ENCODE assay signal across 9 cellular contexts in genomic region chr20:37521091-37521771, GRCh38. TPM values are rescaled to one million over a fixed set of nuclear protein-coding genes. Genes with fewer than 3 reads are reported as not detected.
DNase-seq lines count a peak whose midpoint lies in the region; ATAC-seq and TF ChIP-seq lines count a peak whose summit lies in the region.
"Had no signal": no experiment of that assay in that cellular context is flagged by ENCODE, and none has a peak within 500 bp of the region (broad histone marks: within the 10 kb centered on the region; RNA-seq: fewer than 3 reads in every experiment).

NNAT (plus strand) TSS chr20:37521250; CDS start chr20:37521332, 82 bp downstream.

- H3K4me3 ChIP-seq in HUES6 (ENCODE audit: low read depth, low read length), result peak within 1 kb of the TSS; percentile 75
- H3K4me3 ChIP-seq in iPS-15b (ENCODE audit: low read depth, low read length), result peak within 1 kb of the TSS; percentile 58
- peak within 1 kb of the TSS; percentile 52 to 62 (median 54) for H3K4me3 ChIP-seq in skeletal muscle tissue (ENCODE audit: low read length in 3 of 3)
- H3K4me3 ChIP-seq in BE2C (ENCODE audit: low read depth, low read length), result no peak within 1 kb of the TSS

- H3K4me1 Mint-ChIP-seq in activated naive CD4-positive, alpha-beta T cell treated with anti-CD3 and anti-CD28 coated beads, Interleukin-2, amount 50 U/mL, for 24 hours, result peaks cover 60% of the 10 kb centered on the region

- peaks cover 11% of the 10 kb centered on the region for H3K36me3 Mint-ChIP-seq in activated naive CD4-positive, alpha-beta T cell treated with anti-CD3 and anti-CD28 coated beads, Interleukin-2, amount 50 U/mL, for 24 hours

- H3K4me3 Mint-ChIP-seq in activated naive CD4-positive, alpha-beta T cell treated with anti-CD3 and anti-CD28 coated beads, Interleukin-2, amount 50 U/mL, for 24 hours, result peak within 1 kb of the TSS; percentile 70

- H3K9me3 Mint-ChIP-seq in activated naive CD4-positive, alpha-beta T cell treated with anti-CD3 and anti-CD28 coated beads, Interleukin-2, amount 50 U/mL, for 24 hours, result no peaks in the 10 kb centered on the region

- H3K27ac ChIP-seq in HUES6 (ENCODE audit: low read depth, low read length) (no peak within 1 kb of the TSS), skeletal muscle tissue (ENCODE audit: low read depth, low read length) (peak within 1 kb of the TSS; percentile 55)

- H3K9ac ChIP-seq in HUES6 (ENCODE audit: low read length) (peak within 1 kb of the TSS; percentile 58), iPS-15b (ENCODE audit: low read depth, low read length) (no peak within 1 kb of the TSS), skeletal muscle tissue (ENCODE audit: low read depth in 1 of 3, low read length in 3 of 3) (peak within 1 kb of the TSS in 1 of 3 donors; percentile 60)

- no peak for ATAC-seq in GM18909 (IDR thresholded peaks at IDR 0.05; ENCODE audit: poor library complexity, unreplicated experiment)
- ATAC-seq in HG03139 (IDR thresholded peaks at IDR 0.05; ENCODE audit: unreplicated experiment), result no peak

- H3K4me1 ChIP-seq in HUES6 (ENCODE audit: control insufficient read depth, insufficient read depth, low read length) (peaks cover 73% of the 10 kb centered on the region), iPS-15b (ENCODE audit: control insufficient read depth, insufficient read depth, low read length) (peaks cover 37% of the 10 kb centered on the region), skeletal muscle tissue (ENCODE audit: control insufficient read depth in 3 of 3, insufficient read depth in 3 of 3, low read length in 3 of 3) (peaks cover 81 to 86% (median 84%) of the 10 kb centered on the region in 3 donors), BE2C (peaks cover 10% of the 10 kb centered on the region)

- H3K36me3 ChIP-seq in HUES6 (ENCODE audit: control insufficient read depth, insufficient read depth, low read length) (peaks cover 14% of the 10 kb centered on the region), iPS-15b (ENCODE audit: control insufficient read depth, insufficient read depth, low read length) (peaks cover 9% of the 10 kb centered on the region), skeletal muscle tissue (ENCODE audit: control insufficient read depth in 3 of 3, insufficient read depth in 3 of 3, low read length in 3 of 3) (peaks cover 11 to 15% (median 13%) of the 10 kb centered on the region in 3 donors), BE2C (peaks cover 17% of the 10 kb centered on the region)

- TF ChIP-seq CTCF in BE2C (IDR thresholded peaks at IDR 0.05; ENCODE audit: low read depth, low read length), result no peak

- H3K27me3 ChIP-seq in HUES6 (ENCODE audit: control insufficient read depth, insufficient read depth, low read length) (no peaks in the 10 kb centered on the region), iPS-15b (ENCODE audit: control insufficient read depth, insufficient read depth, low read length) (peaks cover 19% of the 10 kb centered on the region), skeletal muscle tissue (ENCODE audit: control insufficient read depth in 3 of 3, insufficient read depth in 3 of 3, low read length in 3 of 3) (no peaks in the 10 kb centered on the region), BE2C (no peaks in the 10 kb centered on the region)

- H3K27ac Mint-ChIP-seq in activated naive CD4-positive, alpha-beta T cell treated with anti-CD3 and anti-CD28 coated beads, Interleukin-2, amount 50 U/mL, for 24 hours, result no peak within 1 kb of the TSS

- DNase-seq in GM19240 (ENCODE audit: insufficient read length, low spot score) (no peak), BE2C (no peak)

- H3K9me3 ChIP-seq in HUES6 (ENCODE audit: control insufficient read depth, insufficient read depth, low read depth, low read length) (no peaks in the 10 kb centered on the region), iPS-15b (ENCODE audit: control insufficient read depth, insufficient read depth, low read length) (no peaks in the 10 kb centered on the region), skeletal muscle tissue (ENCODE audit: control insufficient read depth in 3 of 3, low read length in 3 of 3) (no peaks in the 10 kb centered on the region), BE2C (0 out of 2 replicates have a peak, but pooled peaks cover 2% of the 10 kb centered on the region)

- H3K27me3 Mint-ChIP-seq in activated naive CD4-positive, alpha-beta T cell treated with anti-CD3 and anti-CD28 coated beads, Interleukin-2, amount 50 U/mL, for 24 hours, result no peaks in the 10 kb centered on the region

RNA-seq across cellular contexts. Expression of gene NNAT, which starts in this region (rescaled TPM):
- 133 TPM for total RNA-seq in skeletal muscle tissue
- 2.8 TPM for polyA plus RNA-seq in BE2C (2012; ENCODE audit: insufficient read depth, insufficient read length, low read depth)
- total RNA-seq: lung microvascular endothelial cell had no signal
